11 cellular contexts compared by ENCODE assay signal in the genomic region with DNA sequence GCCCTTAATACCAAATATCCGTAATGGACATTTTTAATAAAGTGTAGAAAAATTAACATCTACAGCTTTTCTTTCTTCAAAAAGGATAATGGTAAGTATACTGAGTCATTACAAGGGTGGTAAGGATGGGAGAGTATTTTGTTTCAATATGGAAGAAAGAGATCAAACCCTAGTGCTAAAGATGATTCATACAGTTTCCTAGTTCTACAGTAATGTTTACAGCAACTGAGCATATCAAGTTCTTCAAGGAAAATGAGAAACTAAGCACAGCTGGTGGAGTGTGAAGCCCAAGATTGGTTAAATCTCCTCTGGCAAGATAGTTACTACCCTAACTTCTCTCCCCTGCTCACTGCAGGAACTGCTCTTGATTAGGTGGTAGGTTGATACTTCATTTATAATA.
"Had no signal": no experiment of that assay in that cellular context is flagged by ENCODE, and none has a peak within 500 bp of the region (broad histone marks: within the 10 kb centered on the region; RNA-seq: fewer than 3 reads in every experiment).

No MANE protein-coding gene starts in this region.

- H3K27me3 ChIP-seq: SJCRH30, tibial nerve had no signal

- DNase-seq: activated CD4-positive, alpha-beta T cell treated with anti-CD3 and anti-CD28 coated beads, Interleukin-2, amount 10 ng/mL, durations not matched to agents 24 days and 14 days; activated CD4-positive, CD25-positive, alpha-beta regulatory T cell; activated CD8-positive, alpha-beta memory T cell treated with anti-CD3 and anti-CD28 coated beads for 24 hours; activated naive CD8-positive, alpha-beta T cell treated with anti-CD3 and anti-CD28 coated beads for 36 hours; anterior cingulate cortex; hippocampal formation; lower lobe of right lung; stimulated activated CD4-positive, alpha-beta T cell treated with anti-CD3 and anti-CD28 coated beads, Interleukin-2, amount 100 ng/mL, for 24 hours; T-helper 2 cell had no signal

- H3K36me3 ChIP-seq: lower lobe of right lung, SJCRH30, tibial nerve had no signal

- H3K4me3 ChIP-seq: lower lobe of right lung, SJCRH30, tibial nerve had no signal
